In genomic region chr16:15642557-15643452, GRCh38 we compare ENCODE assay signal across 1 cellular context.
TF ChIP-seq lines count a peak whose summit lies in the region.

TSS of gene MARF1 (minus strand) at chr16:15643154. CDS start at chr16:15639233, 3,921 bp downstream.

TF ChIP-seq in HepG2, 621 proteins besides CTCF, POLR2A, EP300 and RAD21 (continued from another document and continues in another):
- TF ChIP-seq CEBPZ (IDR thresholded peaks at IDR 0.05; ENCODE audit: low read length) (no peak), NR2F6 (IDR thresholded peaks at IDR 0.05) (peak; percentile 94), NR2F6 (CRISPR knock-in tag; IDR thresholded peaks at IDR 0.05) (peak; percentile 90), ZNF576 (CRISPR knock-in tag; IDR thresholded peaks at IDR 0.05) (no peak; the same call in 1 of the 2 replicates), ZBTB43 (CRISPR knock-in tag; conservative IDR thresholded peaks at IDR 0.05) (no peak), GABPB1 (CRISPR knock-in tag; IDR thresholded peaks at IDR 0.05) (peak; percentile 96), KDM4B (CRISPR knock-in tag; IDR thresholded peaks at IDR 0.05) (no peak; the same call in 1 of the 2 replicates), HINFP (CRISPR knock-in tag; IDR thresholded peaks at IDR 0.05; ENCODE audit: low read depth) (peak; percentile 62; the same call in 1 of the 2 replicates), ZBTB49 (CRISPR knock-in tag; IDR thresholded peaks at IDR 0.05; ENCODE audit: borderline replicate concordance) (no peak), THRA (CRISPR knock-in tag; IDR thresholded peaks at IDR 0.05; ENCODE audit: borderline replicate concordance) (peak; percentile 92), ZC3H13 (CRISPR knock-in tag; IDR thresholded peaks at IDR 0.05) (0 out of 2 replicates have a peak, but pooled peaks have one; percentile 51), ZSCAN20 (CRISPR knock-in tag; IDR thresholded peaks at IDR 0.05; ENCODE audit: borderline replicate concordance) (peak; percentile 63; the same call in 1 of the 2 replicates), DRAP1 (CRISPR knock-in tag; IDR thresholded peaks at IDR 0.05) (peak; percentile 96), ZKSCAN1 (IDR thresholded peaks at IDR 0.05; ENCODE audit: low read length) (peak; percentile 47; the same call in 1 of the 2 replicates), PITX1 (CRISPR knock-in tag; IDR thresholded peaks at IDR 0.05) (peak; percentile 53; the same call in 1 of the 2 replicates), POGK (CRISPR knock-in tag; conservative IDR thresholded peaks at IDR 0.05) (peak; percentile 84), DZIP1 (CRISPR knock-in tag; IDR thresholded peaks at IDR 0.05) (no peak), ELF3 (CRISPR knock-in tag; IDR thresholded peaks at IDR 0.05) (peak; percentile 72; the same call in 1 of the 2 replicates), PRPF4 (IDR thresholded peaks at IDR 0.05; ENCODE audit: low read depth, low read length, poor library complexity, severe bottlenecking) (no peak), FOXP4 (CRISPR knock-in tag; IDR thresholded peaks at IDR 0.05) (peak; percentile 80), KMT2A (CRISPR knock-in tag; IDR thresholded peaks at IDR 0.05) (peak; percentile 29), NFYB (CRISPR knock-in tag; IDR thresholded peaks at IDR 0.05) (peak; percentile 6; the same call in 1 of the 2 replicates), RELA (CRISPR knock-in tag; IDR thresholded peaks at IDR 0.05) (peak; percentile 79; the same call in 1 of the 2 replicates), ZFX (CRISPR knock-in tag; IDR thresholded peaks at IDR 0.05; ENCODE audit: low read depth) (peak; percentile 62), KLF15 (CRISPR knock-in tag; IDR thresholded peaks at IDR 0.05; ENCODE audit: borderline replicate concordance) (no peak), GMEB2 (CRISPR knock-in tag; IDR thresholded peaks at IDR 0.05; ENCODE audit: low read depth) (0 out of 2 replicates have a peak, but pooled peaks have one; percentile 35), TOPORS (CRISPR knock-in tag; IDR thresholded peaks at IDR 0.05) (peak; percentile 83), ZNF362 (CRISPR knock-in tag; IDR thresholded peaks at IDR 0.05; ENCODE audit: borderline replicate concordance) (peak; percentile 67; the same call in 1 of the 2 replicates), SRSF9 (IDR thresholded peaks at IDR 0.05; ENCODE audit: borderline replicate concordance, insufficient read depth, low read depth, low read length, poor library complexity, severe bottlenecking) (no peak), ZNF577 (CRISPR knock-in tag; IDR thresholded peaks at IDR 0.05; ENCODE audit: borderline replicate concordance, low read depth) (no peak), REL (CRISPR knock-in tag; conservative IDR thresholded peaks at IDR 0.05) (0 out of 2 replicates have a peak, but pooled peaks have one; percentile 58), GLI4 (CRISPR knock-in tag; IDR thresholded peaks at IDR 0.05; ENCODE audit: borderline replicate concordance) (no peak; the same call in 1 of the 2 replicates), ZNF776 (CRISPR knock-in tag; IDR thresholded peaks at IDR 0.05) (peak; percentile 46; the same call in 1 of the 2 replicates), ZNF430 (CRISPR knock-in tag; IDR thresholded peaks at IDR 0.05) (peak; percentile 79; the same call in 1 of the 2 replicates), HDAC2 (CRISPR knock-in tag; IDR thresholded peaks at IDR 0.05) (peak; percentile 78), RNF2 (conservative IDR thresholded peaks at IDR 0.05; ENCODE audit: low read depth) (no peak), SRSF4 (IDR thresholded peaks at IDR 0.05; ENCODE audit: low read depth, low read length, poor library complexity, severe bottlenecking) (no peak)
